ENCODE assay signal across 1 cellular context in the genomic region with DNA sequence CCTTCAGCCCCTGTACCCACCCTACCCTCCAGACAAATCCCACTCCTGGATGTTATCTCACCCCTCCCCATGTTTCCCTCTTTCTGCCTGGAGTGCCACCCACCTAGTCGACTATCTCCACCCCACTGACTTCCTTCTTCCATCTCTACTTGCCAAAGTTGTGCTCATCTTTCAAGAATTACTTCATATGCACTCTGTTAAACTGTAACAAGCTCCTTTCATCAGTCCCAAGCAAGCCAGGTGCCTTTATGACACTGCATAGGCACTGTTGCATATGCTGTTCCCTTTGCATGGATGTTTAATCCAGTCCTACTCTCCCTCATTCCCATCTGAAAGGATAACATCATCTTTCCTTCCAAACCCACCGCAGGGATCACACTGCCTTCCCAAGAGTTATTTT.
TF ChIP-seq lines count a peak whose summit lies in the region.

No MANE protein-coding gene starts in this region.

TF ChIP-seq in HCT116, 20 proteins besides CTCF, POLR2A, EP300 and RAD21 (continued from another document):
- TF ChIP-seq, protein P1, sequence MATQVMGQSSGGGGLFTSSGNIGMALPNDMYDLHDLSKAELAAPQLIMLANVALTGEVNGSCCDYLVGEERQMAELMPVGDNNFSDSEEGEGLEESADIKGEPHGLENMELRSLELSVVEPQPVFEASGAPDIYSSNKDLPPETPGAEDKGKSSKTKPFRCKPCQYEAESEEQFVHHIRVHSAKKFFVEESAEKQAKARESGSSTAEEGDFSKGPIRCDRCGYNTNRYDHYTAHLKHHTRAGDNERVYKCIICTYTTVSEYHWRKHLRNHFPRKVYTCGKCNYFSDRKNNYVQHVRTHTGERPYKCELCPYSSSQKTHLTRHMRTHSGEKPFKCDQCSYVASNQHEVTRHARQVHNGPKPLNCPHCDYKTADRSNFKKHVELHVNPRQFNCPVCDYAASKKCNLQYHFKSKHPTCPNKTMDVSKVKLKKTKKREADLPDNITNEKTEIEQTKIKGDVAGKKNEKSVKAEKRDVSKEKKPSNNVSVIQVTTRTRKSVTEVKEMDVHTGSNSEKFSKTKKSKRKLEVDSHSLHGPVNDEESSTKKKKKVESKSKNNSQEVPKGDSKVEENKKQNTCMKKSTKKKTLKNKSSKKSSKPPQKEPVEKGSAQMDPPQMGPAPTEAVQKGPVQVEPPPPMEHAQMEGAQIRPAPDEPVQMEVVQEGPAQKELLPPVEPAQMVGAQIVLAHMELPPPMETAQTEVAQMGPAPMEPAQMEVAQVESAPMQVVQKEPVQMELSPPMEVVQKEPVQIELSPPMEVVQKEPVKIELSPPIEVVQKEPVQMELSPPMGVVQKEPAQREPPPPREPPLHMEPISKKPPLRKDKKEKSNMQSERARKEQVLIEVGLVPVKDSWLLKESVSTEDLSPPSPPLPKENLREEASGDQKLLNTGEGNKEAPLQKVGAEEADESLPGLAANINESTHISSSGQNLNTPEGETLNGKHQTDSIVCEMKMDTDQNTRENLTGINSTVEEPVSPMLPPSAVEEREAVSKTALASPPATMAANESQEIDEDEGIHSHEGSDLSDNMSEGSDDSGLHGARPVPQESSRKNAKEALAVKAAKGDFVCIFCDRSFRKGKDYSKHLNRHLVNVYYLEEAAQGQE (IDR thresholded peaks at IDR 0.05; ENCODE audit: low read depth) = no peak
- no peak for TF ChIP-seq POLR2AphosphoS5 (IDR thresholded peaks at IDR 0.05; ENCODE audit: low read depth, low read length)
- TF ChIP-seq ZFX (IDR thresholded peaks at IDR 0.05) = no peak
- TF ChIP-seq, protein P2, sequence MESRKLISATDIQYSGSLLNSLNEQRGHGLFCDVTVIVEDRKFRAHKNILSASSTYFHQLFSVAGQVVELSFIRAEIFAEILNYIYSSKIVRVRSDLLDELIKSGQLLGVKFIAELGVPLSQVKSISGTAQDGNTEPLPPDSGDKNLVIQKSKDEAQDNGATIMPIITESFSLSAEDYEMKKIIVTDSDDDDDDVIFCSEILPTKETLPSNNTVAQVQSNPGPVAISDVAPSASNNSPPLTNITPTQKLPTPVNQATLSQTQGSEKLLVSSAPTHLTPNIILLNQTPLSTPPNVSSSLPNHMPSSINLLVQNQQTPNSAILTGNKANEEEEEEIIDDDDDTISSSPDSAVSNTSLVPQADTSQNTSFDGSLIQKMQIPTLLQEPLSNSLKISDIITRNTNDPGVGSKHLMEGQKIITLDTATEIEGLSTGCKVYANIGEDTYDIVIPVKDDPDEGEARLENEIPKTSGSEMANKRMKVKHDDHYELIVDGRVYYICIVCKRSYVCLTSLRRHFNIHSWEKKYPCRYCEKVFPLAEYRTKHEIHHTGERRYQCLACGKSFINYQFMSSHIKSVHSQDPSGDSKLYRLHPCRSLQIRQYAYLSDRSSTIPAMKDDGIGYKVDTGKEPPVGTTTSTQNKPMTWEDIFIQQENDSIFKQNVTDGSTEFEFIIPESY (IDR thresholded peaks at IDR 0.05; ENCODE audit: extremely low read depth, insufficient replicate concordance, low read length) = no peak
- TF ChIP-seq EZH2 (IDR thresholded peaks at IDR 0.05) = no peak
- TF ChIP-seq, protein P3, sequence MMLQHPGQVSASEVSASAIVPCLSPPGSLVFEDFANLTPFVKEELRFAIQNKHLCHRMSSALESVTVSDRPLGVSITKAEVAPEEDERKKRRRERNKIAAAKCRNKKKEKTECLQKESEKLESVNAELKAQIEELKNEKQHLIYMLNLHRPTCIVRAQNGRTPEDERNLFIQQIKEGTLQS (IDR thresholded peaks at IDR 0.05) = no peak
- TF ChIP-seq JUND (IDR thresholded peaks at IDR 0.05) = no peak
